ENCODE assay signal across 1 cellular context in the genomic region with DNA sequence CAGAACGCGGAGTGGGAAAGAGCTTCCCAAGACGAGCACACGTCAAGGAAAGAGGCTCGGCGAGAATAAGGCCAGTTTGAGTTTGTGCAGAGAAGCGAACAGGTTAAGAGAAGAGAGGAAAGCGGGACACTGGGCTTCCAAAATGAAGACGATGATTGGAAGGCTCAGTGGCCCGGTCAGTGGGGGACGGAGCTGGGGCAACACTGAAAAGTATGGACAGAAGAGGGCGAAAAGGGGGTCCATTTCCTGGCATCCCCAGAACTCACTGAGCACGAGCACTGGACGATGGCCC.
TF ChIP-seq lines count a peak whose summit lies in the region.

No MANE protein-coding gene starts in this region.

TF ChIP-seq in HEK293, 187 proteins besides CTCF, POLR2A, EP300 and RAD21 (continued from another document and continues in another):
- TF ChIP-seq, protein P1, sequence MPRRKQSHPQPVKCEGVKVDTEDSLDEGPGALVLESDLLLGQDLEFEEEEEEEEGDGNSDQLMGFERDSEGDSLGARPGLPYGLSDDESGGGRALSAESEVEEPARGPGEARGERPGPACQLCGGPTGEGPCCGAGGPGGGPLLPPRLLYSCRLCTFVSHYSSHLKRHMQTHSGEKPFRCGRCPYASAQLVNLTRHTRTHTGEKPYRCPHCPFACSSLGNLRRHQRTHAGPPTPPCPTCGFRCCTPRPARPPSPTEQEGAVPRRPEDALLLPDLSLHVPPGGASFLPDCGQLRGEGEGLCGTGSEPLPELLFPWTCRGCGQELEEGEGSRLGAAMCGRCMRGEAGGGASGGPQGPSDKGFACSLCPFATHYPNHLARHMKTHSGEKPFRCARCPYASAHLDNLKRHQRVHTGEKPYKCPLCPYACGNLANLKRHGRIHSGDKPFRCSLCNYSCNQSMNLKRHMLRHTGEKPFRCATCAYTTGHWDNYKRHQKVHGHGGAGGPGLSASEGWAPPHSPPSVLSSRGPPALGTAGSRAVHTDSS (tag by site-specific recombination; IDR thresholded peaks at IDR 0.05): no peak
- TF ChIP-seq ZBTB49 (tag by site-specific recombination; IDR thresholded peaks at IDR 0.05; ENCODE audit: low read depth) (no peak), SCRT2 (tag by site-specific recombination; IDR thresholded peaks at IDR 0.05) (no peak), ZNF394 (tag by site-specific recombination; IDR thresholded peaks at IDR 0.05; ENCODE audit: borderline replicate concordance) (no peak), ZNF184 (tag by site-specific recombination; IDR thresholded peaks at IDR 0.05) (no peak), ZFP37 (tag by site-specific recombination; IDR thresholded peaks at IDR 0.05) (no peak; the same call in 1 of the 2 replicates), ZNF18 (tag by site-specific recombination; IDR thresholded peaks at IDR 0.05) (no peak), ZNF596 (tag by site-specific recombination; IDR thresholded peaks at IDR 0.05) (no peak), ZNF560 (tag by site-specific recombination; IDR thresholded peaks at IDR 0.05; ENCODE audit: borderline replicate concordance) (no peak), ZFHX2 (tag by site-specific recombination; conservative IDR thresholded peaks at IDR 0.05) (peak; percentile 9; the same call in 1 of the 2 replicates), HOXC10 (CRISPR knock-in tag; IDR thresholded peaks at IDR 0.05) (no peak), WT1 (tag by site-specific recombination; IDR thresholded peaks at IDR 0.05) (peak; percentile 7; the same call in 1 of the 2 replicates), KLF8 (tag by site-specific recombination; IDR thresholded peaks at IDR 0.05) (peak; percentile 33; the same call in 1 of the 2 replicates), ZNF747 (tag by site-specific recombination; IDR thresholded peaks at IDR 0.05) (no peak), KLF7 (tag by site-specific recombination; IDR thresholded peaks at IDR 0.05; ENCODE audit: borderline replicate concordance) (peak; percentile 62; the same call in 1 of the 2 replicates), ZNF335 (tag by site-specific recombination; conservative IDR thresholded peaks at IDR 0.05) (no peak), ZNF302 (tag by site-specific recombination; IDR thresholded peaks at IDR 0.05; ENCODE audit: low read depth) (no peak), ZNF138 (tag by site-specific recombination; IDR thresholded peaks at IDR 0.05; ENCODE audit: borderline replicate concordance) (no peak), ZXDB (tag by site-specific recombination; IDR thresholded peaks at IDR 0.05) (peak; percentile 54; the same call in 1 of the 2 replicates), ZNF112 (tag by site-specific recombination; IDR thresholded peaks at IDR 0.05) (no peak), ZNF561 (tag by site-specific recombination; IDR thresholded peaks at IDR 0.05; ENCODE audit: borderline replicate concordance) (no peak), PATZ1 (tag by site-specific recombination; IDR thresholded peaks at IDR 0.05) (no peak; the same call in 1 of the 2 replicates), ZNF777 (tag by site-specific recombination; IDR thresholded peaks at IDR 0.05; ENCODE audit: borderline replicate concordance) (no peak), SALL2 (tag by site-specific recombination; IDR thresholded peaks at IDR 0.05; ENCODE audit: borderline replicate concordance) (no peak), ZNF239 (tag by site-specific recombination; IDR thresholded peaks at IDR 0.05) (no peak), GFI1B (tag by site-specific recombination; IDR thresholded peaks at IDR 0.05) (no peak), GLI4 (tag by site-specific recombination; IDR thresholded peaks at IDR 0.05) (no peak), ZNF654 (tag by site-specific recombination; IDR thresholded peaks at IDR 0.05; ENCODE audit: low read depth) (0 out of 2 replicates have a peak, but pooled peaks have one; percentile 3), ZSCAN4 (tag by site-specific recombination; IDR thresholded peaks at IDR 0.05) (no peak), ZNF423 (tag by site-specific recombination; IDR thresholded peaks at IDR 0.05) (no peak), AEBP2 (tag by site-specific recombination; IDR thresholded peaks at IDR 0.05; ENCODE audit: borderline replicate concordance) (no peak), ZNF391 (tag by site-specific recombination; IDR thresholded peaks at IDR 0.05; ENCODE audit: borderline replicate concordance, low read depth) (peak; percentile 83; the same call in 1 of the 2 replicates), ZFP3 (tag by site-specific recombination; IDR thresholded peaks at IDR 0.05; ENCODE audit: low read depth) (no peak), ZNF10 (tag by site-specific recombination; IDR thresholded peaks at IDR 0.05) (no peak), MEIS1 (CRISPR knock-in tag; IDR thresholded peaks at IDR 0.05; ENCODE audit: borderline replicate concordance) (no peak), ZNF626 (tag by site-specific recombination; IDR thresholded peaks at IDR 0.05) (no peak), ZNF555 (tag by site-specific recombination; conservative IDR thresholded peaks at IDR 0.05) (no peak), SETDB1 (IDR thresholded peaks at IDR 0.05; ENCODE audit: insufficient read length, low read length) (no peak), ZNF510 (tag by site-specific recombination; IDR thresholded peaks at IDR 0.05; ENCODE audit: insufficient replicate concordance) (no peak), ZNF23 (tag by site-specific recombination; IDR thresholded peaks at IDR 0.05; ENCODE audit: borderline replicate concordance) (no peak), ZNF202 (tag by site-specific recombination; IDR thresholded peaks at IDR 0.05; ENCODE audit: borderline replicate concordance) (no peak), ZNF501 (tag by site-specific recombination; IDR thresholded peaks at IDR 0.05) (peak; percentile 72)
- TF ChIP-seq, protein P2, sequence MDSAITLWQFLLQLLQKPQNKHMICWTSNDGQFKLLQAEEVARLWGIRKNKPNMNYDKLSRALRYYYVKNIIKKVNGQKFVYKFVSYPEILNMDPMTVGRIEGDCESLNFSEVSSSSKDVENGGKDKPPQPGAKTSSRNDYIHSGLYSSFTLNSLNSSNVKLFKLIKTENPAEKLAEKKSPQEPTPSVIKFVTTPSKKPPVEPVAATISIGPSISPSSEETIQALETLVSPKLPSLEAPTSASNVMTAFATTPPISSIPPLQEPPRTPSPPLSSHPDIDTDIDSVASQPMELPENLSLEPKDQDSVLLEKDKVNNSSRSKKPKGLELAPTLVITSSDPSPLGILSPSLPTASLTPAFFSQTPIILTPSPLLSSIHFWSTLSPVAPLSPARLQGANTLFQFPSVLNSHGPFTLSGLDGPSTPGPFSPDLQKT (IDR thresholded peaks at IDR 0.05; ENCODE audit: borderline replicate concordance, low read depth, low read length): no peak
- TF ChIP-seq, protein P3, sequence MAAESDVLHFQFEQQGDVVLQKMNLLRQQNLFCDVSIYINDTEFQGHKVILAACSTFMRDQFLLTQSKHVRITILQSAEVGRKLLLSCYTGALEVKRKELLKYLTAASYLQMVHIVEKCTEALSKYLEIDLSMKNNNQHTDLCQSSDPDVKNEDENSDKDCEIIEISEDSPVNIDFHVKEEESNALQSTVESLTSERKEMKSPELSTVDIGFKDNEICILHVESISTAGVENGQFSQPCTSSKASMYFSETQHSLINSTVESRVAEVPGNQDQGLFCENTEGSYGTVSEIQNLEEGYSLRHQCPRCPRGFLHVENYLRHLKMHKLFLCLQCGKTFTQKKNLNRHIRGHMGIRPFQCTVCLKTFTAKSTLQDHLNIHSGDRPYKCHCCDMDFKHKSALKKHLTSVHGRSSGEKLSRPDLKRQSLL (tag by site-specific recombination; IDR thresholded peaks at IDR 0.05): no peak; the same call in 1 of the 2 replicates
- TF ChIP-seq, protein P4, sequence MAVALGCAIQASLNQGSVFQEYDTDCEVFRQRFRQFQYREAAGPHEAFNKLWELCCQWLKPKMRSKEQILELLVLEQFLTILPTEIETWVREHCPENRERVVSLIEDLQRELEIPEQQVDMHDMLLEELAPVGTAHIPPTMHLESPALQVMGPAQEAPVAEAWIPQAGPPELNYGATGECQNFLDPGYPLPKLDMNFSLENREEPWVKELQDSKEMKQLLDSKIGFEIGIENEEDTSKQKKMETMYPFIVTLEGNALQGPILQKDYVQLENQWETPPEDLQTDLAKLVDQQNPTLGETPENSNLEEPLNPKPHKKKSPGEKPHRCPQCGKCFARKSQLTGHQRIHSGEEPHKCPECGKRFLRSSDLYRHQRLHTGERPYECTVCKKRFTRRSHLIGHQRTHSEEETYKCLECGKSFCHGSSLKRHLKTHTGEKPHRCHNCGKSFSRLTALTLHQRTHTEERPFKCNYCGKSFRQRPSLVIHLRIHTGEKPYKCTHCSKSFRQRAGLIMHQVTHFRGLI (tag by site-specific recombination; IDR thresholded peaks at IDR 0.05): no peak
- TF ChIP-seq, protein P5, sequence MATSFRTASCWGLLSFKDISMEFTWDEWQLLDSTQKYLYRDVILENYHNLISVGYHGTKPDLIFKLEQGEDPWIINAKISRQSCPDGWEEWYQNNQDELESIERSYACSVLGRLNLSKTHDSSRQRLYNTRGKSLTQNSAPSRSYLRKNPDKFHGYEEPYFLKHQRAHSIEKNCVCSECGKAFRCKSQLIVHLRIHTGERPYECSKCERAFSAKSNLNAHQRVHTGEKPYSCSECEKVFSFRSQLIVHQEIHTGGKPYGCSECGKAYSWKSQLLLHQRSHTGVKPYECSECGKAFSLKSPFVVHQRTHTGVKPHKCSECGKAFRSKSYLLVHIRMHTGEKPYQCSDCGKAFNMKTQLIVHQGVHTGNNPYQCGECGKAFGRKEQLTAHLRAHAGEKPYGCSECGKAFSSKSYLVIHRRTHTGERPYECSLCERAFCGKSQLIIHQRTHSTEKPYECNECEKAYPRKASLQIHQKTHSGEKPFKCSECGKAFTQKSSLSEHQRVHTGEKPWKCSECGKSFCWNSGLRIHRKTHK (tag by site-specific recombination; IDR thresholded peaks at IDR 0.05): no peak
- TF ChIP-seq, protein P6, sequence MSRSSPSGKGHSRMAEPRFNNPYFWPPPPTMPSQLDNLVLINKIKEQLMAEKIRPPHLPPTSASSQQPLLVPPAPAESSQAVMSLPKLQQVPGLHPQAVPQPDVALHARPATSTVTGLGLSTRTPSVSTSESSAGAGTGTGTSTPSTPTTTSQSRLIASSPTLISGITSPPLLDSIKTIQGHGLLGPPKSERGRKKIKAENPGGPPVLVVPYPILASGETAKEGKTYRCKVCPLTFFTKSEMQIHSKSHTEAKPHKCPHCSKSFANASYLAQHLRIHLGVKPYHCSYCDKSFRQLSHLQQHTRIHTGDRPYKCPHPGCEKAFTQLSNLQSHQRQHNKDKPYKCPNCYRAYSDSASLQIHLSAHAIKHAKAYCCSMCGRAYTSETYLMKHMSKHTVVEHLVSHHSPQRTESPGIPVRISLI (tag by site-specific recombination; IDR thresholded peaks at IDR 0.05): no peak
